23 cellular contexts compared by ENCODE assay signal in genomic region chr14:35346738-35347322, GRCh38.
"Had no signal": no experiment of that assay in that cellular context is flagged by ENCODE, and none has a peak within 500 bp of the region (broad histone marks: within the 10 kb centered on the region; RNA-seq: fewer than 3 reads in every experiment).

No MANE protein-coding gene starts in this region.

- H3K4me3 Mint-ChIP-seq: activated naive CD8-positive, alpha-beta T cell treated with anti-CD3 and anti-CD28 coated beads for 36 hours; activated T-cell treated with anti-CD3 and anti-CD28 coated beads, Interleukin-2, amount 50 U/mL, for 24 hours; nephron; T-cell had no signal

- H3K9me3 ChIP-seq: body of pancreas, esophagus squamous epithelium, tibial nerve, vagina had no signal

- H3K36me3 ChIP-seq: esophagus squamous epithelium, tibial nerve, vagina had no signal

- H3K27ac ChIP-seq: body of pancreas, esophagus squamous epithelium, skin epidermis, vagina had no signal

- H3K4me3 ChIP-seq: body of pancreas, esophagus squamous epithelium, skin epidermis, tibial nerve, vagina had no signal

- H3K27ac Mint-ChIP-seq: activated naive CD8-positive, alpha-beta T cell treated with anti-CD3 and anti-CD28 coated beads for 36 hours; activated T-cell treated with anti-CD3 and anti-CD28 coated beads, Interleukin-2, amount 50 U/mL, for 24 hours; T-cell had no signal

- H3K36me3 Mint-ChIP-seq: activated naive CD8-positive, alpha-beta T cell treated with anti-CD3 and anti-CD28 coated beads for 36 hours; T-cell had no signal

- H3K9me3 Mint-ChIP-seq: activated naive CD8-positive, alpha-beta T cell treated with anti-CD3 and anti-CD28 coated beads for 36 hours; activated T-cell treated with anti-CD3 and anti-CD28 coated beads, Interleukin-2, amount 50 U/mL, for 24 hours; nephron; T-cell had no signal

- H3K27me3 ChIP-seq: body of pancreas, esophagus squamous epithelium, tibial nerve, vagina had no signal

- DNase-seq: activated CD4-positive, alpha-beta T cell treated with anti-CD3 and anti-CD28 coated beads for 1 hour; activated CD4-positive, alpha-beta T cell treated with anti-CD3 and anti-CD28 coated beads, Interleukin-2, amount 50 U/mL, for 48 hours; activated gamma-delta T cell; activated naive CD8-positive, alpha-beta T cell treated with anti-CD3 and anti-CD28 coated beads for 36 hours; activated T-cell treated with anti-CD3 and anti-CD28 coated beads, Interleukin-2, amount 50 U/mL, for 24 hours; amygdala; caudate nucleus; cortex of kidney; effector CD4-positive, alpha-beta T cell; esophagus squamous epithelium; hippocampal formation; kidney; left ventricle myocardium superior; mesenchymal stem cell; stimulated activated CD4-positive, alpha-beta T cell treated with anti-CD3 and anti-CD28 coated beads, Interleukin-15, amount 100 ng/mL, for 24 hours; stimulated activated CD4-positive, alpha-beta T cell treated with anti-CD3 and anti-CD28 coated beads, Interleukin-4, amount 100 ng/mL, for 1 hour; T-helper 9 cell had no signal

- H3K27me3 Mint-ChIP-seq: activated naive CD8-positive, alpha-beta T cell treated with anti-CD3 and anti-CD28 coated beads for 36 hours; activated T-cell treated with anti-CD3 and anti-CD28 coated beads, Interleukin-2, amount 50 U/mL, for 24 hours had no signal
